In genomic region chr17:44071772-44072171, GRCh38 we compare ENCODE assay signal across 8 cellular contexts.
A peak's percentile ranks its signal among the peaks of the same experiment; 100 is the strongest.
DNase-seq lines count a peak whose midpoint lies in the region; ATAC-seq and TF ChIP-seq lines count a peak whose summit lies in the region.

No MANE protein-coding gene starts in this region.

- H3K9me3 ChIP-seq in NT2/D1 (ENCODE audit: insufficient read depth, low read length), result no peaks in the 10 kb centered on the region
- no peaks in the 10 kb centered on the region for H3K9me3 ChIP-seq in parathyroid adenoma (ENCODE audit: control insufficient read depth, low read length)

- peak overlapping the region; percentile 91 for H3K27ac ChIP-seq in epithelial cell of prostate
- H3K27ac ChIP-seq in parathyroid adenoma, result peak overlapping the region; percentile 83

- no peak for ATAC-seq in HG02852 (IDR thresholded peaks at IDR 0.05; ENCODE audit: unreplicated experiment)

- no peak overlapping the region for H2AFZ ChIP-seq in parathyroid adenoma

- H3K9ac ChIP-seq in NT2/D1 (ENCODE audit: insufficient read length, low read depth) (peak overlapping the region; percentile 94), parathyroid adenoma (no peak overlapping the region)

- peak; percentile 85 for DNase-seq in ELF-1 (ENCODE audit: low read depth, low spot score)
- no peak for DNase-seq in NT2/D1 (ENCODE audit: low read depth, low spot score)
- DNase-seq in epithelial cell of prostate (ENCODE audit: low read depth, low spot score), result no peak
- DNase-seq in NCI-H187 (lab: John Stamatoyannopoulos, UW), result no peak
- DNase-seq in GM10266 (ENCODE audit: extremely low spot score), result no peak
- DNase-seq in NCI-H524 treated with DMSO at 0.1 percent for 48 hours (lab: John Stamatoyannopoulos, UW), result no peak

- TF ChIP-seq CTCF in parathyroid adenoma (IDR thresholded peaks at IDR 0.05) (no peak), GM10266 (IDR thresholded peaks at IDR 0.05; ENCODE audit: control insufficient read depth, insufficient read depth, low read depth, missing control alignments) (no peak)

- peaks cover 41% of the 10 kb centered on the region for H3K36me3 ChIP-seq in NT2/D1 (ENCODE audit: insufficient read depth, insufficient read length, low read length)
- H3K36me3 ChIP-seq in parathyroid adenoma (ENCODE audit: control insufficient read depth, insufficient read depth, low read length), result no peaks in the 10 kb centered on the region

- H3K27me3 ChIP-seq in NT2/D1 (ENCODE audit: insufficient read depth, insufficient read length) (no peaks in the 10 kb centered on the region), parathyroid adenoma (ENCODE audit: control insufficient read depth, insufficient read depth, low read length) (no peaks in the 10 kb centered on the region)

- H3K4me1 ChIP-seq in NT2/D1 (ENCODE audit: insufficient read depth, insufficient read length) (peaks cover 8% of the 10 kb centered on the region), parathyroid adenoma (peaks cover 12% of the 10 kb centered on the region)

- peaks cover 34% of the 10 kb centered on the region for H3K79me2 ChIP-seq in parathyroid adenoma

- H3K4me3 ChIP-seq in NT2/D1 (ENCODE audit: insufficient read length, low read depth) (peak overlapping the region; percentile 87), parathyroid adenoma (ENCODE audit: low read depth, low read length) (peak overlapping the region; percentile 81)

- peak overlapping the region; percentile 97 for H3K4me2 ChIP-seq in parathyroid adenoma (ENCODE audit: low read length)
